In the genomic region with DNA sequence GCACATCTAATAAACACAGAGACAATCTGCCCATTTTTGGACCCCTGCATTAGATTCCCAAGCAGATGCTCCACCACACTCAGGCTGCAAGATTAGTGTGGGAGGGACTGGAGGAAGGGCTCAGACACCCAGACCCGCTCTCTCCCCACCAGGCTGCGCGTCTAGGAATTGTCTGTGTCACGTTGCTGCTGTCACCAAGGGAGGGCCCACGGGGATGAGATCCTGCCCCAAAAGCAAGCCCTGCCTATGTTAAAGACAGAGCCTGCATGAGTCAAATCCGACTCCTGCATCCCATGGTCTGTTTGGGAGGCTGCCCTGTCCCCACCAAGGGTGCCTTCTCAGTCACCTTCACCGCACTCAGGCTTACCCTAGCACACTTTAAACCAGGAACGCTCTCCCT, we compare ENCODE assay signal across 18 cellular contexts.
A peak's percentile ranks its signal among the peaks of the same experiment; 100 is the strongest.
DNase-seq lines count a peak whose midpoint lies in the region; ATAC-seq and TF ChIP-seq lines count a peak whose summit lies in the region.
"Had no signal": no experiment of that assay in that cellular context is flagged by ENCODE, and none has a peak within 500 bp of the region (broad histone marks: within the 10 kb centered on the region; RNA-seq: fewer than 3 reads in every experiment).

No MANE protein-coding gene starts in this region.

- H3K9me3 ChIP-seq in right atrium auricular region, result no peaks in the 10 kb centered on the region
- H3K9me3 ChIP-seq: A549; BLaER1 treated with 17β-estradiol and CSF1 and Interleukin-3, amounts not matched to agents 10 nM and 100 nM; Caco-2 had no signal

- ATAC-seq in Right ventricle myocardium inferior (no peak), HG03469 (IDR thresholded peaks at IDR 0.05; ENCODE audit: unreplicated experiment) (no peak)
- ATAC-seq: CD8-positive, alpha-beta T cell had no signal

- no peak overlapping the region for H3K4me3 ChIP-seq in right atrium auricular region
- H3K4me3 ChIP-seq: A549; BLaER1 treated with 17β-estradiol and CSF1 and Interleukin-3, amounts not matched to agents 10 nM and 100 nM had no signal

- H3K36me3 ChIP-seq in right atrium auricular region, result no peaks in the 10 kb centered on the region
- H3K36me3 ChIP-seq: BLaER1 treated with 17β-estradiol and CSF1 and Interleukin-3, amounts not matched to agents 10 nM and 100 nM had no signal

- no peak overlapping the region for H3K27ac ChIP-seq in right atrium auricular region
- H3K27ac ChIP-seq: 22Rv1; A549; BLaER1 treated with 17β-estradiol and CSF1 and Interleukin-3, amounts not matched to agents 10 nM and 100 nM; C4-2B had no signal

- no peaks in the 10 kb centered on the region for H3K27me3 ChIP-seq in right atrium auricular region
- H3K27me3 ChIP-seq: BLaER1 treated with 17β-estradiol and CSF1 and Interleukin-3, amounts not matched to agents 10 nM and 100 nM had no signal

- DNase-seq in NCI-H82 (lab: John Stamatoyannopoulos, UW), result peak; percentile 17
- no peak for DNase-seq in NCI-H82 treated with DMSO at 0.1 percent for 48 hours (lab: John Stamatoyannopoulos, UW; ENCODE audit: unreplicated experiment)
- peak; percentile 26 for DNase-seq in right atrium auricular region (ENCODE audit: low spot score)
- no peak for DNase-seq in Right ventricle myocardium inferior (ENCODE audit: missing footprints)
- peak; percentile 37 for DNase-seq in islet precursor cell
- no peak for DNase-seq in effector CD4-positive, alpha-beta T cell
- DNase-seq: AML-193; Caco-2; Calu3; CD4-positive, alpha-beta T cell; CD8-positive, alpha-beta T cell; DMS79 treated with DMSO at 0.1 percent for 48 hours; GF-D8 had no signal

- H3K4me1 ChIP-seq in right atrium auricular region, result no peaks in the 10 kb centered on the region
- H3K4me1 ChIP-seq: A549; BLaER1 treated with 17β-estradiol and CSF1 and Interleukin-3, amounts not matched to agents 10 nM and 100 nM; Caco-2 had no signal

- intact Hi-C loops in Right ventricle myocardium inferior (cut with DNase I), result no loop called here

- no peak for TF ChIP-seq CTCF in right atrium auricular region (IDR thresholded peaks at IDR 0.05)

Comparison
In these comparisons a context has a peak if more than half of its experiments do, and no peak if none do; other contexts are left out.
1. DNase-seq: peak in NCI-H82 (single experiment), right atrium auricular region (single experiment) and islet precursor cell (single experiment); none in NCI-H82 treated with DMSO at 0.1 percent for 48 hours (single experiment), Right ventricle myocardium inferior (single experiment) and effector CD4-positive, alpha-beta T cell (single experiment).